In the genomic region with DNA sequence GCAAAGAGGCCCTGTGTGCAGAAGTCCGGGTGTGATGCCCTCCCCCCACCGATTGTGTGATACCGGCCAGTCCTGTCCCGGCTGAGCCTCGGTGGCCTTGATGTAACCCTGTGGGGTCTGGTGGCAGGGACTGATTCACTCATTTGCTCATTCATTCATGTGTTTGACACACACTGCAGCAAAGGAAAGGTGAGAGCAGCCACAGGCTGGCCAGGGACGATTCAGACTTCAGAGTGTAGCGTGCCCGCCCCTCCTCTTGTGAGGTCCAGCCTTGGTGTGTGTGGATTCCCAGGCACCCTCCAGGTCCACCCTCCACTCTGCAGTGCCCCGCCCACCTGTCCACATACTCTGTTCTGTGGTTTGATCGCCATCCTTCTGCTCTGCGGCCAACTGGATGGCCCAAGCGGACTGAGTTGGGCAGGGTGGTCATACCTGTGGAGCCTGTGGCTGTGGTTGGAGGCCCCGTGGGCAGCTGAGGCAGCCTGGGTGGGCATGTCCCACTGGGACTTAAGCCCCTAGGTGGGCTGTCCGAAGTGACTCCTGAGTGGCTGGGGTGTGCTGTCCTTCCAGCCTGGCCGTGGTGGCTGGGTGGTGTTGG, we compare ENCODE assay signal across 18 cellular contexts. TPM values are rescaled to one million over a fixed set of nuclear protein-coding genes. Genes with fewer than 3 reads are reported as not detected.
"Had no signal": no experiment of that assay in that cellular context is flagged by ENCODE, and none has a peak within 500 bp of the region (broad histone marks: within the 10 kb centered on the region; RNA-seq: fewer than 3 reads in every experiment).

No MANE protein-coding gene starts in this region.

- FAIRE-seq: astrocyte, islet of Langerhans, pancreas had no signal

- H3K9me3 ChIP-seq: gastroesophageal sphincter, heart right ventricle, pancreas, tibial artery, uterus had no signal

- H3K27ac Mint-ChIP-seq: activated CD4-positive, alpha-beta memory T cell treated with anti-CD3 and anti-CD28 coated beads, Interleukin-2, amount 10 ng/mL, durations not matched to agents 7 days and 5 days had no signal

- H3K36me3 Mint-ChIP-seq: stimulated activated memory B cell treated with anti-CD40 and anti-IgM and Interleukin-4, amounts not matched to agents 10 μg/mL and 1 μg/mL and 100 μg/mL, for 72 hours; WTC11 had no signal

- H3K27ac ChIP-seq: dorsolateral prefrontal cortex, gastroesophageal sphincter, heart right ventricle, tibial artery, uterus had no signal

- H3K27me3 ChIP-seq: dorsolateral prefrontal cortex, gastroesophageal sphincter, heart right ventricle, pancreas, uterus had no signal

- H3K4me3 ChIP-seq: dorsolateral prefrontal cortex, gastroesophageal sphincter, heart right ventricle, pancreas, tibial artery, uterus had no signal

- H3K36me3 ChIP-seq: gastroesophageal sphincter, heart right ventricle, pancreas, tibial artery, uterus had no signal

- H3K9me3 Mint-ChIP-seq: activated CD4-positive, alpha-beta memory T cell treated with anti-CD3 and anti-CD28 coated beads, Interleukin-2, amount 10 ng/mL, durations not matched to agents 7 days and 5 days; stimulated activated memory B cell treated with anti-CD40 and anti-IgM and Interleukin-4, amounts not matched to agents 10 μg/mL and 1 μg/mL and 100 μg/mL, for 72 hours; WTC11 had no signal

- H3K27me3 Mint-ChIP-seq: activated CD4-positive, alpha-beta memory T cell treated with anti-CD3 and anti-CD28 coated beads, Interleukin-2, amount 10 ng/mL, durations not matched to agents 7 days and 5 days had no signal

- H3K4me3 Mint-ChIP-seq: WTC11 had no signal

- DNase-seq: activated CD4-positive, alpha-beta memory T cell treated with anti-CD3 and anti-CD28 coated beads, Interleukin-2, amount 10 ng/mL, durations not matched to agents 7 days and 5 days; activated CD4-positive, alpha-beta T cell treated with anti-CD3 and anti-CD28 coated beads for 4 hours; activated naive CD4-positive, alpha-beta T cell; activated T-cell treated with anti-CD3 and anti-CD28 coated beads, Interleukin-2, amount 50 U/mL, for 48 hours; dorsolateral prefrontal cortex; erythroblast; heart right ventricle; midbrain; T-helper 1 cell; tibial artery; uterus had no signal

RNA-seq across cellular contexts. Expression of a gene that starts 58.0 kb away (rescaled TPM):
- total RNA-seq: astrocyte, gastroesophageal sphincter, left lobe of liver, WTC11 had no signal
